In the genomic region with DNA sequence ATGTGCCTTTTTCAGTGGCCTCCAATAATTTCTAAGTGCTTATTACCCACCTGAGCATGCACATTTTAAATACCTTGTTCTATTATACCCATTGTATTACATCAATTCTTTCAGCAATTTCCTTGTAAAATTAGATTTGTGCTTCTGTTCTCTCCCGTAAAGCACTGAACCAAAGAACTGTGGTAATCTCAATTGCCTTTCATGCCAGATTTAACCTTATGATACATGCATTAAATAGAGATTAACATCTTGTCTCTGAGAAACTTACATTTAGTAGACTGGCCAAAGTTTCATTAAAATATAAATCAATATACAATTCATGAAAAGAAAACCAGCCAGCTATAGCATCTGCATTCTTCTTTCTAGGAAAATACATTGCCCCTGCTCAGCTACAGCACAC, we compare ENCODE assay signal across 26 cellular contexts.
"Had no signal": no experiment of that assay in that cellular context is flagged by ENCODE, and none has a peak within 500 bp of the region (broad histone marks: within the 10 kb centered on the region; RNA-seq: fewer than 3 reads in every experiment).

No MANE protein-coding gene starts in this region.

- DNase-seq: activated B cell treated with CpG ODN at 0.5 μM for 24 hours; activated CD4-positive, alpha-beta memory T cell treated with anti-CD3 and anti-CD28 coated beads for 36 hours; activated CD4-positive, alpha-beta T cell treated with anti-CD3 and anti-CD28 coated beads for 4 hours; activated CD4-positive, alpha-beta T cell treated with anti-CD3 and anti-CD28 coated beads, Interleukin-2, amount 10 ng/mL, durations not matched to agents 24 days and 14 days; activated CD4-positive, alpha-beta T cell treated with anti-CD3 and anti-CD28 coated beads, Interleukin-2, amount 50 U/mL, for 1 hour; activated CD4-positive, alpha-beta T cell treated with anti-CD3 and anti-CD28 coated beads, Interleukin-2, amount 50 U/mL, for 4 hours; activated CD4-positive, CD25-positive, alpha-beta regulatory T cell treated with anti-CD3 and anti-CD28 coated beads, Interleukin-2, amount 50 U/mL, for 72 hours; activated CD8-positive, alpha-beta memory T cell treated with anti-CD3 and anti-CD28 coated beads, Interleukin-2, amount 50 U/mL, for 4 hours; activated CD8-positive, alpha-beta T cell treated with anti-CD3 and anti-CD28 coated beads for 36 hours; activated effector memory CD4-positive, alpha-beta T cell treated with Interleukin-2 at 50 U/mL for 16 hours; activated gamma-delta T cell; activated naive CD4-positive, alpha-beta T cell treated with anti-CD3 and anti-CD28 coated beads, Interleukin-2, amount 10 ng/mL, durations not matched to agents 7 days and 5 days; activated naive CD4-positive, alpha-beta T cell treated with Interleukin-2 at 50 U/mL for 16 hours; activated naive CD8-positive, alpha-beta T cell treated with anti-CD3 and anti-CD28 coated beads, Interleukin-2, amount 10 ng/mL, durations not matched to agents 7 days and 5 days; activated naive CD8-positive, alpha-beta T cell treated with anti-CD3 and anti-CD28 coated beads, Interleukin-2, amount 50 U/mL, for 24 hours; activated T-cell treated with anti-CD3 and anti-CD28 coated beads for 4 hours; activated T-cell treated with anti-CD3 and anti-CD28 coated beads, Interleukin-2, amount 50 U/mL, for 1 hour; activated T-cell treated with anti-CD3 and anti-CD28 coated beads, Interleukin-2, amount 50 U/mL, for 48 hours; amygdala; anterior cingulate cortex; central memory CD4-positive, alpha-beta T cell; T-helper 2 cell; T-helper 9 cell had no signal

- H3K27ac ChIP-seq: ascending aorta, cardiac muscle cell, VCaP had no signal

- ATAC-seq: activated CD8-positive, alpha-beta T cell treated with anti-CD3 and anti-CD28 coated beads for 36 hours; activated naive CD8-positive, alpha-beta T cell treated with anti-CD3 and anti-CD28 coated beads, Interleukin-2, amount 50 U/mL, for 24 hours had no signal
